ENCODE assay signal across 7 cellular contexts in the genomic region with DNA sequence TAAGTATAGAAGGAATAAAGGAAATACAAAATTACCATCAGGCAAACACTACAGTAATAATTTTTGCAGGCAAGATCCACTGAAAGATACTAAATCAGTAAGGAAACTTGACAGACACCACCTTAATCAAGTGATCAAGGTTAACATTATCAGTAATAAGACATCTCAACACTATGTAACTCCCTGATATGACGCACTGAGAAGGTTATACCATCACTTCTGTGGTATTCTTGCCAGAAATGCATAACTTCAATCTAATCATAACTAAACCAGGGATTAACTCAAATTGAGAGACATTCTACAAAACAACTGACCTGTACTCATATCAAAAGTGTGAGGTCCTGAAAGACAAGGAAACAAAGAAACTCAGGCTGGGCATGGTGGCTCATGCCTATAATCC. TPM values are rescaled to one million over a fixed set of nuclear protein-coding genes. Genes with fewer than 3 reads are reported as not detected.
"Had no signal": no experiment of that assay in that cellular context is flagged by ENCODE, and none has a peak within 500 bp of the region (broad histone marks: within the 10 kb centered on the region; RNA-seq: fewer than 3 reads in every experiment).

No MANE protein-coding gene starts in this region.

- H3K4me3 Mint-ChIP-seq: IgD-negative memory B cell had no signal

- ATAC-seq: HepG2, K562 had no signal

- DNase-seq: IMR-90, KBM-7 had no signal

- H3K27ac ChIP-seq: HL-60 had no signal

- H3K4me3 ChIP-seq: K562 had no signal

- H3K4me1 Mint-ChIP-seq: IgD-negative memory B cell had no signal

- H3K27ac Mint-ChIP-seq: IgD-negative memory B cell had no signal

RNA-seq across cellular contexts. Expression of gene GABRP, which starts 52.5 kb away (rescaled TPM):
- total RNA-seq: HepG2, HT1080, IMR-90, K562 had no signal
